Comparison of ENCODE assay signal across 20 cellular contexts in genomic region chr5:69279517-69279916, GRCh38. TPM values are rescaled to one million over a fixed set of nuclear protein-coding genes. Genes with fewer than 3 reads are reported as not detected.
DNase-seq lines count a peak whose midpoint lies in the region; ATAC-seq and TF ChIP-seq lines count a peak whose summit lies in the region.
"Had no signal": no experiment of that assay in that cellular context is flagged by ENCODE, and none has a peak within 500 bp of the region (broad histone marks: within the 10 kb centered on the region; RNA-seq: fewer than 3 reads in every experiment).

No MANE protein-coding gene starts in this region.

- WGBS in heart left ventricle, 4 donors = 45 to 63% (median 60%) methylated on average over 5 of the region's 5 CpGs

- ATAC-seq in Right ventricle myocardium superior (ENCODE audit: poor library complexity) = peak; percentile 87
- peak in 3 of 4 donors; percentile 50 to 76 (median 72) for ATAC-seq in heart left ventricle
- ATAC-seq: Panc1 had no signal

- no peak overlapping the region for H3K4me3 Mint-ChIP-seq in nephron progenitor cell

- H3K27me3 Mint-ChIP-seq in nephron progenitor cell (ENCODE audit: low read depth, poor library complexity) = no peaks in the 10 kb centered on the region

- peaks cover 49% of the 10 kb centered on the region for H3K36me3 Mint-ChIP-seq in nephron progenitor cell (ENCODE audit: low read depth)

- no peaks in the 10 kb centered on the region for H3K27me3 ChIP-seq in right atrium auricular region
- no peaks in the 10 kb centered on the region for H3K27me3 ChIP-seq in heart left ventricle
- H3K27me3 ChIP-seq: SJSA1 had no signal

- no peaks in the 10 kb centered on the region for H3K9me3 Mint-ChIP-seq in nephron progenitor cell

- intact Hi-C loops in Right ventricle myocardium superior (cut with DNase I) = no loop called here
- intact Hi-C loops in heart left ventricle (cut with DNase I) = loop anchor here in 1 of 10 donors (10.0 kb wide), 1 partner anchor 55 kb away; the partner anchor contains the start of gene CCDC125

- no peak overlapping the region for H3K27ac ChIP-seq in right atrium auricular region
- no peak overlapping the region for H3K27ac ChIP-seq in heart left ventricle
- H3K27ac ChIP-seq: C4-2B, SJSA1 had no signal

- TF ChIP-seq CTCF in right atrium auricular region (IDR thresholded peaks at IDR 0.05) = no peak
- TF ChIP-seq CTCF in heart left ventricle (IDR thresholded peaks at IDR 0.05) = no peak
- TF ChIP-seq CTCF in nephron progenitor cell (IDR thresholded peaks at IDR 0.05) = no peak

- H3K4me1 Mint-ChIP-seq in nephron progenitor cell = no peaks in the 10 kb centered on the region

- H3K4me3 ChIP-seq in right atrium auricular region (no peak overlapping the region), heart left ventricle (no peak overlapping the region)
- H3K4me3 ChIP-seq: HAP-1, SJSA1 had no signal

- peak overlapping the region; percentile 43 for H3K27ac Mint-ChIP-seq in nephron progenitor cell

- peaks cover 11% of the 10 kb centered on the region for H3K36me3 ChIP-seq in right atrium auricular region
- H3K36me3 ChIP-seq in heart left ventricle = peaks cover 0 to 97% (median 71%) of the 10 kb centered on the region in 9 donors

- H3K4me1 ChIP-seq in right atrium auricular region (no peaks in the 10 kb centered on the region), heart left ventricle (peaks cover 0 to 3% (median 0%) of the 10 kb centered on the region in 12 donors)
- H3K4me1 ChIP-seq: HAP-1 had no signal

- no peak for DNase-seq in Right ventricle myocardium superior
- no peak for DNase-seq in right atrium auricular region (ENCODE audit: low spot score)
- no peak for DNase-seq in heart left ventricle
- DNase-seq in nephron progenitor cell = no peak
- no peak for DNase-seq in SHP77 treated with DMSO at 0.1 percent for 48 hours (lab: John Stamatoyannopoulos, UW)
- DNase-seq in effector CD8-positive, alpha-beta T cell (lab: John Stamatoyannopoulos, UW) = no peak
- no peak for DNase-seq in GDM1 (lab: John Stamatoyannopoulos, UW)
- DNase-seq: EL; KG1; NCI-H1105; NCI-H146; NCI-H2029; NCI-H226; NCI-H510A treated with DMSO at 0.1 percent for 48 hours; NCI-H748 treated with DMSO at 0.1 percent for 48 hours; NK-92 treated with Interleukin-12 subunit alpha and Interleukin-12 subunit beta, amount 100 ng/mL, for 24 hours had no signal

- TF ChIP-seq POLR2A in heart left ventricle (IDR thresholded peaks at IDR 0.05) = no peak

- H3K9me3 ChIP-seq in right atrium auricular region (no peaks in the 10 kb centered on the region), heart left ventricle (no peaks in the 10 kb centered on the region)
- H3K9me3 ChIP-seq: HAP-1, SJSA1 had no signal

RNA-seq across cellular contexts. Expression of gene CDK7, which starts 44.8 kb away (rescaled TPM):
- total RNA-seq in Right ventricle myocardium superior (14.8 TPM), right atrium auricular region (10 to 100 TPM in 1 of 2 donors, 1 to 10 TPM in 1; 9.2 to 11.3 TPM), heart left ventricle (10 to 100 TPM in 7 of 9 donors, 1 to 10 TPM in 2; 9.6 to 23.1 (median 14.5) TPM)
- polyA plus RNA-seq in heart left ventricle = 10 to 100 TPM; 11.6 to 21.1 TPM

RNA-seq across cellular contexts. Expression of gene CCDC125, which starts 53.1 kb away (rescaled TPM):
- total RNA-seq in Right ventricle myocardium superior (2.8 TPM), right atrium auricular region (1 to 10 TPM; 2.7 to 2.8 TPM), heart left ventricle (1 to 10 TPM; 1.5 to 6.4 (median 3.2) TPM)
- polyA plus RNA-seq in heart left ventricle = 1 to 10 TPM; 1.8 to 2.3 TPM
